9 cellular contexts compared by ENCODE assay signal in the genomic region with DNA sequence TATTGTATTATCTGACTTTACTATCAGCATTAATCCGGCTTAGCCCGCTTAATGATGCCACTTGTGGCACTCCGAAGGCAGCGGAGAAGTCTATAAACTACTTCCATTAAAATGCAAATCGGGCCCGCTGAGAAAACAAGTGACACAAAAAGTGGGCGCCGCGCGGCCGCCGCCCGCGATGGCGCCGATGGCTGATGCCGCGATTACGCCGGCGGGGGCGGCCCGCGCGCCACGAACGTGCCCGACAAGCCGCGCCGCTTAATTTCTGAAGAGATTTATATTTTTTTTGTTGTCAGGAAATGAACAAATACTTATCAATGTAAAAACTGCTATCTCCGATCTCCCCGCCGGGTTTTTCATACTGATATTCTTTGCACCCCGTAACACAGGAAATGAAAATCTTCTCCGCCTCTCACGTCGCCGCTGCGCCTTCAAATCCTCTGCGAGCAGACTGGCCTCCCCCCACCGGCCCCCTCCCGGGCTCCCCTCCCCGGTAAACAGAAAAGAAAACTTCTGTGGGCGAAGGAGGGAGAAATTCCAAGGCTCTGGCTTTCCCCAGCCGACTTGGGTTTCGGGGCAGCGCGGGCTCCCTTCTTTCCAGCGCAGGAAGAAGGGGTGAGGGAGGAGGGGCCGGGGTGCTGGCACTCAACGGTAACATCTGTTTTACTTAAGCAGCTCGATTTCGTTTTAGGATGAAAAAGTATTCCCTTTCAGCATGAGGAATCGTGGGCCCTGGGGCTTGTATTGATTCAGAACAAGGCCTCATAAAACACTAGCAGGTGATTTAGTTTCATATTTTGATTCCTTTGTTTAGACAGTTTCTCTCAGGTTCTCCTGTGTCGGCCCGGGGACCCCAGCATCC.
A peak's percentile ranks its signal among the peaks of the same experiment; 100 is the strongest.
DNase-seq lines count a peak whose midpoint lies in the region; ATAC-seq and TF ChIP-seq lines count a peak whose summit lies in the region.
"Had no signal": no experiment of that assay in that cellular context is flagged by ENCODE, and none has a peak within 500 bp of the region (broad histone marks: within the 10 kb centered on the region; RNA-seq: fewer than 3 reads in every experiment).

No MANE protein-coding gene starts in this region.

- 3% methylated on average over 57 of the region's 57 CpGs for WGBS in esophagus muscularis mucosa

- no peaks in the 10 kb centered on the region for H3K36me3 Mint-ChIP-seq in natural killer cell

- peak overlapping the region; percentile 56 to 68 for H3K27ac Mint-ChIP-seq in natural killer cell

- POLR2A ChIA-PET in BJ (lab: Charles Lee) = no interaction called here

- H3K36me3 ChIP-seq in BJ (ENCODE audit: control insufficient read depth, insufficient read depth, low read length) (no peaks in the 10 kb centered on the region), esophagus muscularis mucosa (no peaks in the 10 kb centered on the region)

- CTCF ChIA-PET in BJ (lab: Yijun Ruan, JAX) = no interaction called here

- H3K4me1 ChIP-seq in esophagus muscularis mucosa = peaks cover 5 to 19% (median 11%) of the 10 kb centered on the region in 4 donors

- intact Hi-C loops in esophagus muscularis mucosa (cut with DNase I) = no loop called here
- intact Hi-C loops in natural killer cell (cut with micrococcal nuclease) = no loop called here

- peak; percentile 70 for ATAC-seq in GM19397 (IDR thresholded peaks at IDR 0.05; ENCODE audit: unreplicated experiment)
- ATAC-seq in natural killer cell = peak; percentile 77 to 85 (median 81)
- ATAC-seq: HCT116 had no signal

- no peak for TF ChIP-seq CTCF in BJ (IDR thresholded peaks at IDR 0.05; ENCODE audit: insufficient read depth, low read depth, low read length)
- TF ChIP-seq CTCF in esophagus muscularis mucosa (IDR thresholded peaks at IDR 0.05) = no peak
- TF ChIP-seq CTCF in natural killer cell (IDR thresholded peaks at IDR 0.05) = no peak

- TF ChIP-seq POLR2A in esophagus muscularis mucosa (IDR thresholded peaks at IDR 0.05; ENCODE audit: low read depth) = no peak

- H3K27me3 Mint-ChIP-seq in natural killer cell (ENCODE audit: low read depth in 2 of 2) = peaks cover 9 to 15% of the 10 kb centered on the region in 2 donors

- DNase-seq in BJ (ENCODE audit: low read depth) (no peak), M059J (ENCODE audit: low read depth) (peak; percentile 23), esophagus muscularis mucosa (ENCODE audit: extremely low spot score) (peak; percentile 89), natural killer cell (peak; percentile 44), HCEC 1CT (no peak)
- peak; percentile 85 for DNase-seq in activated CD8-positive, alpha-beta memory T cell treated with anti-CD3 and anti-CD28 coated beads, Interleukin-2, amount 50 U/mL, for 48 hours
- peak; percentile 24 to 90 (median 66) for DNase-seq in stimulated activated naive CD4-positive, alpha-beta T cell (lab: John Stamatoyannopoulos, UW)

- no peaks in the 10 kb centered on the region for H3K4me1 Mint-ChIP-seq in natural killer cell

- no peak for TF ChIP-seq EP300 in esophagus muscularis mucosa (IDR thresholded peaks at IDR 0.05)

- H3K9me3 ChIP-seq in esophagus muscularis mucosa = no peaks in the 10 kb centered on the region

- no peak overlapping the region for H3K27ac ChIP-seq in esophagus muscularis mucosa (replicated peaks in 1 of 4)

- H3K9me3 Mint-ChIP-seq in natural killer cell = no peaks in the 10 kb centered on the region

- peak overlapping the region; percentile 88 for H3K4me3 Mint-ChIP-seq in natural killer cell

- peak overlapping the region; percentile 48 for H3K4me3 ChIP-seq in BJ (ENCODE audit: low read depth, low read length)
- H3K4me3 ChIP-seq in esophagus muscularis mucosa = peak overlapping the region; percentile 54 to 65 (median 56)

- H3K27me3 ChIP-seq in BJ (ENCODE audit: control insufficient read depth, insufficient read depth, low read length) (no peaks in the 10 kb centered on the region; the same call in 1 of the 2 replicates), esophagus muscularis mucosa (peaks cover 4 to 66% (median 9%) of the 10 kb centered on the region in 4 donors)

Comparison
In these comparisons a context has a peak if more than half of its experiments do, and no peak if none do; other contexts are left out.
1. DNase-seq: peak in M059J (single experiment), activated CD8-positive, alpha-beta memory T cell treated with anti-CD3 and anti-CD28 coated beads, Interleukin-2, amount 50 U/mL, for 48 hours (single experiment), esophagus muscularis mucosa (single experiment), natural killer cell (single experiment) and stimulated activated naive CD4-positive, alpha-beta T cell (6 of 6); none in BJ (single experiment) and HCEC 1CT (single experiment).